In genomic region chr20:49400904-49401303, GRCh38 we compare ENCODE assay signal across 1 cellular context.
TF ChIP-seq lines count a peak whose summit lies in the region.

No MANE protein-coding gene starts in this region.

TF ChIP-seq in WTC11, 78 proteins besides CTCF, POLR2A, EP300 and RAD21 (continued from another document):
- TF ChIP-seq PRDM15 (CRISPR knock-in tag; IDR thresholded peaks at IDR 0.05), result peak; percentile 92
